ENCODE assay signal across 21 cellular contexts in genomic region chr21:46168659-46169386, GRCh38. TPM values are rescaled to one million over a fixed set of nuclear protein-coding genes. Genes with fewer than 3 reads are reported as not detected.
DNase-seq lines count a peak whose midpoint lies in the region; ATAC-seq and TF ChIP-seq lines count a peak whose summit lies in the region.
"Had no signal": no experiment of that assay in that cellular context is flagged by ENCODE, and none has a peak within 500 bp of the region (broad histone marks: within the 10 kb centered on the region; RNA-seq: fewer than 3 reads in every experiment).

No MANE protein-coding gene starts in this region.

- no peak for ATAC-seq in activated T-helper 17 cell treated with anti-CD3 and anti-CD28 coated beads, Interleukin-2, amount 50 U/mL, for 72 hours (replicated peaks)
- ATAC-seq: HepG2 had no signal

- peaks cover 17% of the 10 kb centered on the region for H3K27me3 Mint-ChIP-seq in glutamatergic neuron (ENCODE audit: unreplicated experiment)
- no peaks in the 10 kb centered on the region for H3K27me3 Mint-ChIP-seq in activated T-helper 17 cell treated with anti-CD3 and anti-CD28 coated beads, Interleukin-2, amount 50 U/mL, for 72 hours

- H3K4me3 ChIP-seq in testis (no peak overlapping the region), esophagus muscularis mucosa (no peak overlapping the region), uterus (no peak overlapping the region)
- H3K4me3 ChIP-seq: BLaER1 treated with 17β-estradiol and CSF1 and Interleukin-3, amounts not matched to agents 10 nM and 100 nM; breast epithelium; heart right ventricle had no signal

- H3K27ac Mint-ChIP-seq in glutamatergic neuron (ENCODE audit: unreplicated experiment): peak overlapping the region; percentile 79
- no peak overlapping the region for H3K27ac Mint-ChIP-seq in activated T-helper 17 cell treated with anti-CD3 and anti-CD28 coated beads, Interleukin-2, amount 50 U/mL, for 72 hours

- peaks cover 12% of the 10 kb centered on the region for H3K9me3 Mint-ChIP-seq in glutamatergic neuron (ENCODE audit: unreplicated experiment)
- no peaks in the 10 kb centered on the region for H3K9me3 Mint-ChIP-seq in activated T-helper 17 cell treated with anti-CD3 and anti-CD28 coated beads, Interleukin-2, amount 50 U/mL, for 72 hours

- H3K9me3 ChIP-seq in testis: no peaks in the 10 kb centered on the region
- H3K9me3 ChIP-seq in esophagus muscularis mucosa: no peaks in the 10 kb centered on the region
- no peaks in the 10 kb centered on the region for H3K9me3 ChIP-seq in uterus
- H3K9me3 ChIP-seq: breast epithelium, neutrophil had no signal

- 80 to 82% methylated on average over 8 of the region's 8 CpGs for WGBS in testis, 2 donors
- WGBS in esophagus muscularis mucosa: 83% methylated on average over 8 of the region's 8 CpGs

- intact Hi-C loops in testis (cut with DNase I; ENCODE audit: low total_unique reads): no loop called here
- intact Hi-C loops in esophagus muscularis mucosa (cut with DNase I): no loop called here
- intact Hi-C loops in uterus (cut with DNase I; ENCODE audit: low total_unique reads): no loop called here

- no peak overlapping the region for H3K4me3 Mint-ChIP-seq in glutamatergic neuron (ENCODE audit: unreplicated experiment)
- no peak overlapping the region for H3K4me3 Mint-ChIP-seq in activated T-helper 17 cell treated with anti-CD3 and anti-CD28 coated beads, Interleukin-2, amount 50 U/mL, for 72 hours

- peak; percentile 15 for DNase-seq in activated CD8-positive, alpha-beta memory T cell treated with anti-CD3 and anti-CD28 coated beads for 24 hours
- DNase-seq in activated CD8-positive, alpha-beta memory T cell treated with anti-CD3 and anti-CD28 coated beads, Interleukin-2, amount 50 U/mL, for 4 hours: no peak
- DNase-seq in NCI-H69 (lab: John Stamatoyannopoulos, UW): peak; percentile 10
- peak; percentile 56 for DNase-seq in glutamatergic neuron
- peak; percentile 4 for DNase-seq in testis
- DNase-seq in esophagus muscularis mucosa (ENCODE audit: extremely low spot score): no peak
- no peak for DNase-seq in uterus
- DNase-seq: ACHN; activated CD4-positive, alpha-beta T cell treated with anti-CD3 and anti-CD28 coated beads for 4 hours; activated naive CD4-positive, alpha-beta T cell; dermis blood vessel endothelial cell; GDM1; heart right ventricle; NCI-H187; NCI-H446 treated with DMSO at 0.1 percent for 48 hours; SW 1271 had no signal

- H3K27ac ChIP-seq in testis (no peak overlapping the region), esophagus muscularis mucosa (replicated peaks in 1 of 4) (no peak overlapping the region), uterus (no peak overlapping the region)
- H3K27ac ChIP-seq: BLaER1 treated with 17β-estradiol and CSF1 and Interleukin-3, amounts not matched to agents 10 nM and 100 nM; breast epithelium; heart right ventricle; neutrophil had no signal

- H3K36me3 Mint-ChIP-seq in glutamatergic neuron (ENCODE audit: unreplicated experiment): peaks cover 23% of the 10 kb centered on the region
- H3K36me3 Mint-ChIP-seq in activated T-helper 17 cell treated with anti-CD3 and anti-CD28 coated beads, Interleukin-2, amount 50 U/mL, for 72 hours (ENCODE audit: low read depth): no peaks in the 10 kb centered on the region

- peaks cover 5% of the 10 kb centered on the region for H3K4me1 ChIP-seq in testis
- H3K4me1 ChIP-seq in esophagus muscularis mucosa: no peaks in the 10 kb centered on the region
- H3K4me1 ChIP-seq in uterus: no peaks in the 10 kb centered on the region
- H3K4me1 ChIP-seq: breast epithelium, heart right ventricle had no signal

- no peak for TF ChIP-seq EP300 in esophagus muscularis mucosa (IDR thresholded peaks at IDR 0.05)

- H3K36me3 ChIP-seq in testis (ENCODE audit: low read depth, missing control alignments) (no peaks in the 10 kb centered on the region), esophagus muscularis mucosa (peaks cover 0 to 7% (median 0%) of the 10 kb centered on the region in 4 donors), uterus (no peaks in the 10 kb centered on the region)
- H3K36me3 ChIP-seq: BLaER1 treated with 17β-estradiol and CSF1 and Interleukin-3, amounts not matched to agents 10 nM and 100 nM; breast epithelium; neutrophil had no signal

- H3K4me1 Mint-ChIP-seq in glutamatergic neuron (ENCODE audit: low read depth, unreplicated experiment): peaks cover 11% of the 10 kb centered on the region
- no peaks in the 10 kb centered on the region for H3K4me1 Mint-ChIP-seq in activated T-helper 17 cell treated with anti-CD3 and anti-CD28 coated beads, Interleukin-2, amount 50 U/mL, for 72 hours

- TF ChIP-seq CTCF in glutamatergic neuron (IDR thresholded peaks at IDR 0.05; ENCODE audit: partially characterized antibody, unreplicated experiment) (no peak), testis (IDR thresholded peaks at IDR 0.05) (no peak), esophagus muscularis mucosa (IDR thresholded peaks at IDR 0.05) (no peak), uterus (IDR thresholded peaks at IDR 0.05) (no peak)

- TF ChIP-seq POLR2A in testis (IDR thresholded peaks at IDR 0.05): no peak
- TF ChIP-seq POLR2A in esophagus muscularis mucosa (IDR thresholded peaks at IDR 0.05; ENCODE audit: low read depth): no peak
- TF ChIP-seq POLR2A in uterus (IDR thresholded peaks at IDR 0.05): no peak

- H3K27me3 ChIP-seq in testis (no peaks in the 10 kb centered on the region), esophagus muscularis mucosa (peaks cover 0 to 40% (median 0%) of the 10 kb centered on the region in 4 donors), uterus (no peaks in the 10 kb centered on the region)
- H3K27me3 ChIP-seq: BLaER1 treated with 17β-estradiol and CSF1 and Interleukin-3, amounts not matched to agents 10 nM and 100 nM; breast epithelium; heart right ventricle; neutrophil had no signal

RNA-seq across cellular contexts. Expression of gene FTCD, which starts 13.4 kb away (rescaled TPM):
- 13.4 TPM for total RNA-seq in glutamatergic neuron (ENCODE audit: unreplicated experiment)
- total RNA-seq in testis: 10 to 100 TPM; 50.5 to 63.5 TPM
- polyA plus RNA-seq in testis (ENCODE audit: insufficient read depth, low read depth, low replicate concordance): 49.2 TPM
- total RNA-seq in esophagus muscularis mucosa: 1 to 10 TPM in 2 of 4 donors, under 1 TPM in 1, not detected in 1; 0.26 to 2.5 (median 1.2) TPM
- total RNA-seq in uterus: 1 to 10 TPM in 2 of 4 donors, not detected in 2; 4.5 to 7.0 TPM
- total RNA-seq in activated T-helper 17 cell treated with anti-CD3 and anti-CD28 coated beads, Interleukin-2, amount 50 U/mL, for 72 hours: under 1 TPM in 1 of 2 donors, not detected in 1; 0.24 TPM

RNA-seq across cellular contexts. Expression of gene SPATC1L, which starts 15.4 kb away (rescaled TPM):
- total RNA-seq in glutamatergic neuron (ENCODE audit: unreplicated experiment) (58.7 TPM), testis (10 to 100 TPM; 75.6 to 96.1 TPM), esophagus muscularis mucosa (10 to 100 TPM in 1 of 4 donors, 1 to 10 TPM in 3; 1.3 to 22.0 (median 7.0) TPM), uterus (1 to 10 TPM in 3 of 4 donors, not detected in 1; 4.9 to 10.0 (median 6.4) TPM)
- 55.4 TPM for polyA plus RNA-seq in testis (ENCODE audit: insufficient read depth, low read depth, low replicate concordance)
- 1 to 10 TPM; 3.8 to 6.7 TPM for total RNA-seq in activated T-helper 17 cell treated with anti-CD3 and anti-CD28 coated beads, Interleukin-2, amount 50 U/mL, for 72 hours

RNA-seq across cellular contexts. Expression of gene LSS, which starts 59.8 kb away (rescaled TPM):
- total RNA-seq in glutamatergic neuron (ENCODE audit: unreplicated experiment) (390 TPM), testis (100 to 1,000 TPM; 126 to 152 TPM), esophagus muscularis mucosa (10 to 100 TPM; 45.3 to 66.3 (median 53.1) TPM), uterus (10 to 100 TPM; 35.4 to 94.0 (median 41.5) TPM)
- polyA plus RNA-seq in testis (ENCODE audit: insufficient read depth, low read depth, low replicate concordance): 35.6 TPM
- total RNA-seq in activated T-helper 17 cell treated with anti-CD3 and anti-CD28 coated beads, Interleukin-2, amount 50 U/mL, for 72 hours: 10 to 100 TPM; 30.8 to 43.8 TPM

Comparison
In these comparisons a context has a peak if more than half of its experiments do, and no peak if none do; other contexts are left out.
1. DNase-seq: peak in activated CD8-positive, alpha-beta memory T cell treated with anti-CD3 and anti-CD28 coated beads for 24 hours (single experiment), NCI-H69 (single experiment), glutamatergic neuron (single experiment) and testis (single experiment); none in activated CD8-positive, alpha-beta memory T cell treated with anti-CD3 and anti-CD28 coated beads, Interleukin-2, amount 50 U/mL, for 4 hours (single experiment), esophagus muscularis mucosa (single experiment) and uterus (0 of 2).